Comparison of ENCODE assay signal across 22 cellular contexts in the genomic region with DNA sequence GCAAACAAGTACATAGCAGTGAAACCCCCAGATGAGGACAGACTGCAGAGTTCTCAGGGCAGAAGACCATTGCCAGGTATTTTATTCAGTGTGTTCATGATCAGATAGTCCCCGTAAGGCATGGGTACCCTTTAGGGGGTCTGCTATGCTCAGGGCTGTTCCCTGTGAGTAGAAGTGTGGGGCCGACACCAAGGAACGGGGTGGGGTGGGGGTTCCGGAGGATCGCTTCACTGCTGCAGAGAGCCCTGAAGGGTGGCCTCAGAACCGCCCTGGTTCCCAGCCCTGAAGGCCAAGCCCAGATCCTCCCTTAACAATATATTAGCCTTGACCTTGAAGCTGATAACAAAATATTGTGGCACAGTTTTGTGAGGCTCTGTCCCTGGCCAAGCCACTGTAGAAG.
"Had no signal": no experiment of that assay in that cellular context is flagged by ENCODE, and none has a peak within 500 bp of the region (broad histone marks: within the 10 kb centered on the region; RNA-seq: fewer than 3 reads in every experiment).

No MANE protein-coding gene starts in this region.

- H3K27ac ChIP-seq: SJSA1, SK-N-MC had no signal

- H3K4me3 ChIP-seq: MG63, SJSA1, SK-N-MC had no signal

- H3K4me1 ChIP-seq: SJSA1 had no signal

- H3K36me3 ChIP-seq: MG63, SJSA1 had no signal

- H3K9me3 ChIP-seq: MG63, SJSA1 had no signal

- ATAC-seq: HepG2 had no signal

- DNase-seq: IMR-90, Karpas-422, KG1, MG63, NCI-H1092, NCI-H1105 treated with DMSO at 0.1 percent for 48 hours, NCI-H1417 treated with DMSO at 0.1 percent for 48 hours, NCI-H146, NCI-H1694 treated with DMSO at 0.1 percent for 48 hours, NCI-H1930, NCI-H2081, NCI-H2107, NCI-H2227 treated with DMSO at 0.1 percent for 48 hours, NCI-H524, NCI-H526 treated with DMSO at 0.1 percent for 48 hours, NCI-H748 treated with DMSO at 0.1 percent for 48 hours, Right ventricle myocardium superior, RPMI8226, SIG-M5 had no signal

- H3K27me3 ChIP-seq: MG63, SJSA1 had no signal
